11 cellular contexts compared by ENCODE assay signal in genomic region chr7:143256932-143257331, GRCh38. TPM values are rescaled to one million over a fixed set of nuclear protein-coding genes. Genes with fewer than 3 reads are reported as not detected.
DNase-seq lines count a peak whose midpoint lies in the region; ATAC-seq, FAIRE-seq and TF ChIP-seq lines count a peak whose summit lies in the region.
"Had no signal": no experiment of that assay in that cellular context is flagged by ENCODE, and none has a peak within 500 bp of the region (broad histone marks: within the 10 kb centered on the region; RNA-seq: fewer than 3 reads in every experiment).

No MANE protein-coding gene starts in this region.

- no peak for TF ChIP-seq RAD21 in GM12878 (IDR thresholded peaks at IDR 0.05; ENCODE audit: insufficient read depth, low read depth, low read length)

- no peaks in the 10 kb centered on the region for H3K36me3 ChIP-seq in GM12878 (ENCODE audit: control insufficient read depth in 2 of 2, insufficient read depth in 2 of 2, low read length in 1 of 2)
- H3K36me3 ChIP-seq: uterus had no signal

- no peak for TF ChIP-seq POLR2A in GM12878 (IDR thresholded peaks at IDR 0.05; ENCODE audit: low read depth, low read length)

- no peaks in the 10 kb centered on the region for H3K9me3 ChIP-seq in GM12878 (replicated peaks; ENCODE audit: control insufficient read depth, insufficient read depth, low read length)
- H3K9me3 ChIP-seq: uterus had no signal

- TF ChIP-seq EP300 in GM12878 (IDR thresholded peaks at IDR 0.05; ENCODE audit: borderline replicate concordance in 1 of 2, control insufficient read depth in 1 of 2, low read depth in 2 of 2, low read length in 2 of 2): no peak

- no peak overlapping the region for H3K4me3 ChIP-seq in GM12878
- H3K4me3 ChIP-seq: uterus had no signal

- no peak overlapping the region for H3K9ac ChIP-seq in GM12878 (ENCODE audit: control insufficient read depth, insufficient read depth, low read length)

- RAD21 ChIA-PET in GM12878 (lab: Charles Lee; ENCODE audit: unreplicated experiment): no interaction called here

- no peaks in the 10 kb centered on the region for H3K27me3 ChIP-seq in GM12878 (replicated peaks in 1 of 2; ENCODE audit: control insufficient read depth in 2 of 2, insufficient read depth in 2 of 2, low read length in 1 of 2)
- H3K27me3 ChIP-seq: uterus had no signal

- no TSS peak for BruUV-seq in GM12878 (replicated peaks; lab: Mats Ljungman, UMichigan)

- WGBS in GM12878 (ENCODE audit: insufficient coverage, insufficient replicate concordance, low lambda C conversion rate, missing lambda C conversion rate): 0% methylated on average over 4 of the region's 4 CpGs

- no peak overlapping the region; the same call in 1 of the 2 replicates for H2AFZ ChIP-seq in GM12878 (ENCODE audit: control insufficient read depth, low read depth, low read length)

- peaks cover 10% of the 10 kb centered on the region; the same call in 1 of the 2 replicates for H3K4me1 ChIP-seq in GM12878 (ENCODE audit: control insufficient read depth, insufficient read depth, low read length)
- H3K4me1 ChIP-seq: uterus had no signal

- DNase-seq in GM12878 (ENCODE audit: low read depth, low spot score) (peak; percentile 16), DMS153 (lab: John Stamatoyannopoulos, UW) (no peak), midbrain (lab: John Stamatoyannopoulos, UW) (no peak), sciatic nerve (ENCODE audit: low spot score) (no peak), left ventricle myocardium superior (no peak)
- DNase-seq: NCI-H2081 treated with DMSO at 0.1 percent for 48 hours, uterus had no signal

- no peak overlapping the region for H3K4me2 ChIP-seq in GM12878 (ENCODE audit: control insufficient read depth, insufficient read depth)

- in situ Hi-C loops in GM12878 (cut with MboI): no loop called here

- intact Hi-C loops in GM12878 (cut with micrococcal nuclease; ENCODE audit: unreplicated experiment): no loop called here
- intact Hi-C loops in sciatic nerve (cut with DNase I): no loop called here
- intact Hi-C loops in left ventricle myocardium superior (cut with micrococcal nuclease): no loop called here

- H3K79me2 ChIP-seq in GM12878 (ENCODE audit: control insufficient read depth, insufficient read depth, low read length): no peaks in the 10 kb centered on the region

- ATAC-seq in GM18517 (IDR thresholded peaks at IDR 0.05; ENCODE audit: unreplicated experiment): peak; percentile 86
- ATAC-seq in GM21447 (IDR thresholded peaks at IDR 0.05; ENCODE audit: unreplicated experiment): peak; percentile 79
- peak; percentile 75 for ATAC-seq in HG03108 (IDR thresholded peaks at IDR 0.05; ENCODE audit: unreplicated experiment)
- peak; percentile 93 for ATAC-seq in GM12878
- no peak for ATAC-seq in sciatic nerve
- no peak for ATAC-seq in left ventricle myocardium superior

- H4K20me1 ChIP-seq in GM12878 (ENCODE audit: control insufficient read depth, insufficient read depth): no peaks in the 10 kb centered on the region

- no peak overlapping the region for H3K27ac ChIP-seq in GM12878 (ENCODE audit: control insufficient read depth, insufficient read depth)
- H3K27ac ChIP-seq: uterus had no signal

- peak; percentile 72 for FAIRE-seq in GM12878 (lab: Jason Lieb, UNC)

- CTCF ChIA-PET in GM12878 (lab: Yijun Ruan, JAX): interaction anchor here (1.2 to 9.4 kb wide), 3 partner anchors 17 to 123 kb away, joined by 4 to 66 read pairs (median 7); no protein-coding TSS in a partner anchor

- SMC1A ChIA-PET in GM12878 (lab: Charles Lee; ENCODE audit: uncharacterized antibody, unreplicated experiment): no interaction called here

- TF ChIP-seq CTCF in GM12878 (IDR thresholded peaks at IDR 0.05 in 2 of 3, conservative IDR thresholded peaks at IDR 0.05 in 1 of 3; ENCODE audit: control insufficient read depth in 2 of 3, extremely low read depth in 1 of 3, insufficient read depth in 1 of 3, low read depth in 3 of 3, low read length in 3 of 3): no peak

- POLR2A ChIA-PET in GM12878 (lab: Charles Lee): no interaction called here

RNA-seq across cellular contexts. Expression of gene GSTK1, which starts 6.3 kb away (rescaled TPM):
- total RNA-seq in GM12878 (2013; cell fraction: nucleolus; rRNA removed): 74.2 and 75.8 TPM in 2 replicates
- total RNA-seq in GM12878 (2014; rRNA removed) (116 and 122 TPM in 2 replicates), GM12878 (2014; rRNA removed; fragmentation: Illumina TruSeq; extraction: Trizol) (76.2 and 78.8 TPM in 2 replicates), GM12878 (2021) (80.7 and 80.9 TPM in 2 replicates), sciatic nerve (155 TPM), left ventricle myocardium superior (303 TPM)
- polyA plus RNA-seq in GM12878 (2011; ENCODE audit: low read depth): 64.7 TPM
- polyA plus RNA-seq in GM12878 (2011; rRNA removed) (80.2 and 104 TPM in 2 replicates), GM12878 (2014; fragmentation: Illumina TruSeq; extraction: Trizol) (96.8 and 136 TPM in 2 replicates), GM12878 (2014; fragmentation: Nextera tagmentation; extraction: Ambion mirVana) (100 to 1,000 TPM; 143 to 166 TPM), GM12878 (2014; rRNA removed) (154 and 159 TPM in 2 replicates), GM12878 (2016; fragmentation: Nextera tagmentation; extraction: Ambion mirVana) (100 to 1,000 TPM; 122 to 132 TPM)
- 138 and 146 TPM in 2 replicates for polyA plus RNA-seq in GM12878 (2011; cell fraction: cytosol; rRNA removed)
- polyA plus RNA-seq in GM12878 (2011; cell fraction: nucleus; rRNA removed): 162 and 197 TPM in 2 replicates
- 92.5 and 97.4 TPM in 2 replicates for polyA plus RNA-seq in GM12878 (2012)
- polyA minus RNA-seq in GM12878 (2011; rRNA and poly(A)+ RNA removed): 55.9 and 82.6 TPM in 2 replicates
- polyA minus RNA-seq in GM12878 (2011; cell fraction: cytosol; rRNA and poly(A)+ RNA removed): 25.7 and 29.0 TPM in 2 replicates
- polyA minus RNA-seq in GM12878 (2011; cell fraction: nucleus; rRNA and poly(A)+ RNA removed): 28.3 and 38.9 TPM in 2 replicates

RNA-seq across cellular contexts. Expression of gene TMEM139, which starts 27.8 kb away (rescaled TPM):
- not detected in 2 replicates for total RNA-seq in GM12878 (2013; cell fraction: nucleolus; rRNA removed)
- total RNA-seq in GM12878 (2014; rRNA removed) (not detected in 2 replicates), GM12878 (2014; rRNA removed; fragmentation: Illumina TruSeq; extraction: Trizol) (0.31 TPM in 1 of 2 replicates, not detected in the other), GM12878 (2021) (not detected in 2 replicates), sciatic nerve (10.9 TPM), left ventricle myocardium superior (20.3 TPM)
- polyA plus RNA-seq in GM12878 (2011; ENCODE audit: low read depth): 0.39 TPM
- polyA plus RNA-seq in GM12878 (2011; rRNA removed) (not detected in 2 replicates), GM12878 (2014; fragmentation: Illumina TruSeq; extraction: Trizol) (not detected in 2 replicates), GM12878 (2014; fragmentation: Nextera tagmentation; extraction: Ambion mirVana) (not detected), GM12878 (2014; rRNA removed) (not detected in 2 replicates), GM12878 (2016; fragmentation: Nextera tagmentation; extraction: Ambion mirVana) (not detected)
- polyA plus RNA-seq in GM12878 (2011; cell fraction: cytosol; rRNA removed): 0.12 TPM in 1 of 2 replicates, not detected in the other
- 0.06 TPM in 1 of 2 replicates, not detected in the other for polyA plus RNA-seq in GM12878 (2011; cell fraction: nucleus; rRNA removed)
- polyA plus RNA-seq in GM12878 (2012): 0.08 and 0.45 TPM in 2 replicates
- not detected in 2 replicates for polyA minus RNA-seq in GM12878 (2011; rRNA and poly(A)+ RNA removed)
- 2.3 and 3.1 TPM in 2 replicates for polyA minus RNA-seq in GM12878 (2011; cell fraction: cytosol; rRNA and poly(A)+ RNA removed)
- polyA minus RNA-seq in GM12878 (2011; cell fraction: nucleus; rRNA and poly(A)+ RNA removed): 0.24 TPM in 1 of 2 replicates, not detected in the other
- polyA plus RNA-seq: neural cell had no signal

RNA-seq across cellular contexts. Expression of gene CASP2, which starts 31.2 kb away (rescaled TPM):
- 35.5 and 39.3 TPM in 2 replicates for total RNA-seq in GM12878 (2013; cell fraction: nucleolus; rRNA removed)
- total RNA-seq in GM12878 (2014; rRNA removed) (20.2 and 20.9 TPM in 2 replicates), GM12878 (2014; rRNA removed; fragmentation: Illumina TruSeq; extraction: Trizol) (14.1 and 14.2 TPM in 2 replicates), GM12878 (2021) (56.1 and 60.4 TPM in 2 replicates), sciatic nerve (33.8 TPM), left ventricle myocardium superior (12.6 TPM)
- 18.0 TPM for polyA plus RNA-seq in GM12878 (2011; ENCODE audit: low read depth)
- polyA plus RNA-seq in GM12878 (2011; rRNA removed) (19.6 and 33.5 TPM in 2 replicates), GM12878 (2014; fragmentation: Illumina TruSeq; extraction: Trizol) (35.9 and 36.1 TPM in 2 replicates), GM12878 (2014; fragmentation: Nextera tagmentation; extraction: Ambion mirVana) (10 to 100 TPM; 12.1 to 17.4 TPM), GM12878 (2014; rRNA removed) (21.0 and 22.3 TPM in 2 replicates), GM12878 (2016; fragmentation: Nextera tagmentation; extraction: Ambion mirVana) (10 to 100 TPM; 30.1 to 34.1 TPM)
- polyA plus RNA-seq in GM12878 (2011; cell fraction: cytosol; rRNA removed): 28.9 and 30.0 TPM in 2 replicates
- 28.2 and 35.4 TPM in 2 replicates for polyA plus RNA-seq in GM12878 (2011; cell fraction: nucleus; rRNA removed)
- 17.0 and 18.4 TPM in 2 replicates for polyA plus RNA-seq in GM12878 (2012)
- 84.9 and 89.5 TPM in 2 replicates for polyA minus RNA-seq in GM12878 (2011; rRNA and poly(A)+ RNA removed)
- polyA minus RNA-seq in GM12878 (2011; cell fraction: cytosol; rRNA and poly(A)+ RNA removed): 26.5 and 27.5 TPM in 2 replicates
- polyA minus RNA-seq in GM12878 (2011; cell fraction: nucleus; rRNA and poly(A)+ RNA removed): 17.5 and 29.6 TPM in 2 replicates

RNA-seq across cellular contexts. Expression of gene TAS2R40, which starts 35.1 kb away (rescaled TPM):
- total RNA-seq in GM12878 (2013; cell fraction: nucleolus; rRNA removed): not detected in 2 replicates
- not detected in 2 replicates for total RNA-seq in GM12878 (2014; rRNA removed)
- total RNA-seq in GM12878 (2014; rRNA removed; fragmentation: Illumina TruSeq; extraction: Trizol): not detected in 2 replicates
- not detected in 2 replicates for total RNA-seq in GM12878 (2021)
- polyA plus RNA-seq in GM12878 (2011; ENCODE audit: low read depth): not detected
- polyA plus RNA-seq in GM12878 (2011; rRNA removed): not detected in 2 replicates
- not detected in 2 replicates for polyA plus RNA-seq in GM12878 (2011; cell fraction: cytosol; rRNA removed)
- polyA plus RNA-seq in GM12878 (2011; cell fraction: nucleus; rRNA removed): not detected in 2 replicates
- not detected in 2 replicates for polyA plus RNA-seq in GM12878 (2012)
- not detected in 2 replicates for polyA plus RNA-seq in GM12878 (2014; fragmentation: Illumina TruSeq; extraction: Trizol)
- polyA plus RNA-seq in GM12878 (2014; fragmentation: Nextera tagmentation; extraction: Ambion mirVana): not detected
- polyA plus RNA-seq in GM12878 (2014; rRNA removed): not detected in 2 replicates
- not detected for polyA plus RNA-seq in GM12878 (2016; fragmentation: Nextera tagmentation; extraction: Ambion mirVana)
- polyA minus RNA-seq in GM12878 (2011; rRNA and poly(A)+ RNA removed): not detected in 2 replicates
- polyA minus RNA-seq in GM12878 (2011; cell fraction: cytosol; rRNA and poly(A)+ RNA removed): not detected in 2 replicates
- polyA minus RNA-seq in GM12878 (2011; cell fraction: nucleus; rRNA and poly(A)+ RNA removed): not detected in 2 replicates
- not detected for total RNA-seq in sciatic nerve
- total RNA-seq in left ventricle myocardium superior: not detected
- total RNA-seq: uterus had no signal
- polyA plus RNA-seq: neural cell had no signal

RNA-seq across cellular contexts. Expression of gene CLCN1, which starts 59.0 kb away (rescaled TPM):
- total RNA-seq in GM12878 (2013; cell fraction: nucleolus; rRNA removed): not detected in 2 replicates
- total RNA-seq in GM12878 (2014; rRNA removed): not detected in 2 replicates
- not detected in 2 replicates for total RNA-seq in GM12878 (2014; rRNA removed; fragmentation: Illumina TruSeq; extraction: Trizol)
- not detected in 2 replicates for total RNA-seq in GM12878 (2021)
- not detected for polyA plus RNA-seq in GM12878 (2011; ENCODE audit: low read depth)
- polyA plus RNA-seq in GM12878 (2011; rRNA removed): not detected in 2 replicates
- not detected in 2 replicates for polyA plus RNA-seq in GM12878 (2011; cell fraction: cytosol; rRNA removed)
- not detected in 2 replicates for polyA plus RNA-seq in GM12878 (2011; cell fraction: nucleus; rRNA removed)
- polyA plus RNA-seq in GM12878 (2012): not detected in 2 replicates
- polyA plus RNA-seq in GM12878 (2014; fragmentation: Illumina TruSeq; extraction: Trizol): not detected in 2 replicates
- polyA plus RNA-seq in GM12878 (2014; fragmentation: Nextera tagmentation; extraction: Ambion mirVana): not detected
- polyA plus RNA-seq in GM12878 (2014; rRNA removed): 0.04 TPM in 1 of 2 replicates, not detected in the other
- under 1 TPM in 1 of 2 experiments, not detected in 1; 0.30 TPM for polyA plus RNA-seq in GM12878 (2016; fragmentation: Nextera tagmentation; extraction: Ambion mirVana)
- not detected in 2 replicates for polyA minus RNA-seq in GM12878 (2011; rRNA and poly(A)+ RNA removed)
- polyA minus RNA-seq in GM12878 (2011; cell fraction: cytosol; rRNA and poly(A)+ RNA removed): not detected in 2 replicates
- polyA minus RNA-seq in GM12878 (2011; cell fraction: nucleus; rRNA and poly(A)+ RNA removed): not detected in 2 replicates
- total RNA-seq in sciatic nerve: not detected
- not detected for total RNA-seq in left ventricle myocardium superior
- polyA plus RNA-seq: neural cell had no signal

Comparison
In these comparisons a context has a peak if more than half of its experiments do, and no peak if none do; other contexts are left out.
1. ATAC-seq: peak in GM18517 (single experiment), GM21447 (single experiment), HG03108 (single experiment) and GM12878 (single experiment); none in sciatic nerve (single experiment) and left ventricle myocardium superior (single experiment).